ENCODE assay signal across 16 cellular contexts in genomic region chr6:106804238-106805016, GRCh38.
DNase-seq lines count a peak whose midpoint lies in the region; ATAC-seq, FAIRE-seq and TF ChIP-seq lines count a peak whose summit lies in the region.
"Had no signal": no experiment of that assay in that cellular context is flagged by ENCODE, and none has a peak within 500 bp of the region (broad histone marks: within the 10 kb centered on the region; RNA-seq: fewer than 3 reads in every experiment).

No MANE protein-coding gene starts in this region.

- H4K20me1 ChIP-seq in neural progenitor cell (ENCODE audit: low read depth), result no peaks in the 10 kb centered on the region

- no peak for ATAC-seq in HG03342 (IDR thresholded peaks at IDR 0.05; ENCODE audit: unreplicated experiment)

- H3K4me3 ChIP-seq in NT2/D1 (ENCODE audit: insufficient read length, low read depth) (no peak overlapping the region), iPS DF 6.9 (ENCODE audit: low read length) (no peak overlapping the region), neural progenitor cell (peak overlapping the region; percentile 4)
- H3K4me3 ChIP-seq: right lobe of liver, vagina had no signal

- H3K4me1 ChIP-seq in NT2/D1 (ENCODE audit: insufficient read depth, insufficient read length) (no peaks in the 10 kb centered on the region), iPS DF 6.9 (ENCODE audit: control insufficient read depth, insufficient read depth, low read length) (peaks cover 9% of the 10 kb centered on the region; the same call in 1 of the 2 replicates), neural progenitor cell (peaks cover 20% of the 10 kb centered on the region)

- H3K27ac ChIP-seq in iPS DF 6.9 (ENCODE audit: low read length) (peak overlapping the region; percentile 80), neural progenitor cell (peak overlapping the region; percentile 66)
- H3K27ac ChIP-seq: neutrophil, right lobe of liver, vagina had no signal

- peaks cover 2% of the 10 kb centered on the region for H3K36me3 Mint-ChIP-seq in neural progenitor cell

- peak overlapping the region; percentile 97 for H2AFZ ChIP-seq in neural progenitor cell (replicated peaks)

- peaks cover 9% of the 10 kb centered on the region for H3K27me3 Mint-ChIP-seq in neural progenitor cell (ENCODE audit: insufficient read depth, low read depth)

- H3K4me3 Mint-ChIP-seq in neural progenitor cell, result no peak overlapping the region
- H3K4me3 Mint-ChIP-seq: CD4-positive, alpha-beta T cell had no signal

- FAIRE-seq in frontal cortex (lab: Jason Lieb, UNC), result no peak

- no CpG with 5 or more reads among the region's 6 CpGs for WGBS in iPS DF 6.9 (ENCODE audit: insufficient coverage, insufficient read length)

- no peak for TF ChIP-seq CTCF in neural progenitor cell (IDR thresholded peaks at IDR 0.05)

- peaks cover 47% of the 10 kb centered on the region for H3K4me1 Mint-ChIP-seq in neural progenitor cell

- no peaks in the 10 kb centered on the region for H3K27me3 ChIP-seq in NT2/D1 (ENCODE audit: insufficient read depth, insufficient read length)
- H3K27me3 ChIP-seq in iPS DF 6.9 (ENCODE audit: control insufficient read depth, insufficient read depth, low read length), result no peaks in the 10 kb centered on the region
- H3K27me3 ChIP-seq in neural progenitor cell, result no peaks in the 10 kb centered on the region
- H3K27me3 ChIP-seq: neutrophil, right lobe of liver, vagina had no signal

- H3K36me3 ChIP-seq in NT2/D1 (ENCODE audit: insufficient read depth, insufficient read length, low read length) (no peaks in the 10 kb centered on the region), iPS DF 6.9 (ENCODE audit: control insufficient read depth, insufficient read depth, low read length) (no peaks in the 10 kb centered on the region; the same call in 1 of the 2 replicates), neural progenitor cell (no peaks in the 10 kb centered on the region)
- H3K36me3 ChIP-seq: neutrophil, right lobe of liver, vagina had no signal

- H3K79me2 ChIP-seq in neural progenitor cell (ENCODE audit: low read depth), result no peaks in the 10 kb centered on the region

- no peak overlapping the region for H3K9ac ChIP-seq in NT2/D1 (ENCODE audit: insufficient read length, low read depth)
- H3K9ac ChIP-seq in neural progenitor cell, result no peak overlapping the region

- peak overlapping the region; percentile 65 for H3K4me2 ChIP-seq in neural progenitor cell

- peak; percentile 71 for DNase-seq in ELF-1 (ENCODE audit: low read depth, low spot score)
- peak; percentile 71 for DNase-seq in NT2/D1 (ENCODE audit: low read depth, low spot score)
- DNase-seq in iPS DF 6.9 (ENCODE audit: low read depth, low spot score), result peak; percentile 86
- DNase-seq in neural progenitor cell (ENCODE audit: low spot score), result peak; percentile 37
- DNase-seq in stimulated activated CD8-positive, alpha-beta memory T cell treated with anti-CD3 and anti-CD28 coated beads, Interleukin-4, amount 100 ng/mL, for 48 hours, result no peak
- DNase-seq in stimulated activated CD4-positive, alpha-beta T cell treated with anti-CD3 and anti-CD28 coated beads, Interleukin-2, amount 100 ng/mL, for 24 hours, result no peak
- DNase-seq in frontal cortex (ENCODE audit: low spot score in 2 of 2), result no peak
- DNase-seq: activated effector memory CD4-positive, alpha-beta T cell treated with Interleukin-2 at 50 U/mL for 16 hours; CD4-positive, alpha-beta T cell; DND-41; NCI-H1694; right lobe of liver; SHP77 treated with DMSO at 0.1 percent for 48 hours had no signal

- H3K9me3 ChIP-seq in NT2/D1 (ENCODE audit: insufficient read depth, low read length) (peaks cover 37% of the 10 kb centered on the region; the same call in 1 of the 2 replicates), iPS DF 6.9 (ENCODE audit: control insufficient read depth, insufficient read depth, low read length) (no peaks in the 10 kb centered on the region; the same call in 1 of the 2 replicates), neural progenitor cell (ENCODE audit: low read depth) (no peaks in the 10 kb centered on the region)
- H3K9me3 ChIP-seq: neutrophil had no signal

- H3K9me3 Mint-ChIP-seq in neural progenitor cell, result peaks cover 18% of the 10 kb centered on the region
- H3K9me3 Mint-ChIP-seq: CD4-positive, alpha-beta T cell had no signal

- H3F3A ChIP-seq in neural progenitor cell (ENCODE audit: low read depth), result no peaks in the 10 kb centered on the region

- peak overlapping the region; percentile 65 for H3K27ac Mint-ChIP-seq in neural progenitor cell
- H3K27ac Mint-ChIP-seq: CD4-positive, alpha-beta T cell had no signal

Comparison
In these comparisons a context has a peak if more than half of its experiments do, and no peak if none do; other contexts are left out.
1. DNase-seq: peak in ELF-1 (single experiment), NT2/D1 (single experiment), iPS DF 6.9 (single experiment) and neural progenitor cell (single experiment); none in stimulated activated CD8-positive, alpha-beta memory T cell treated with anti-CD3 and anti-CD28 coated beads, Interleukin-4, amount 100 ng/mL, for 48 hours (single experiment), stimulated activated CD4-positive, alpha-beta T cell treated with anti-CD3 and anti-CD28 coated beads, Interleukin-2, amount 100 ng/mL, for 24 hours (0 of 2) and frontal cortex (0 of 2).